Comparison of ENCODE assay signal across 18 cellular contexts in the genomic region with DNA sequence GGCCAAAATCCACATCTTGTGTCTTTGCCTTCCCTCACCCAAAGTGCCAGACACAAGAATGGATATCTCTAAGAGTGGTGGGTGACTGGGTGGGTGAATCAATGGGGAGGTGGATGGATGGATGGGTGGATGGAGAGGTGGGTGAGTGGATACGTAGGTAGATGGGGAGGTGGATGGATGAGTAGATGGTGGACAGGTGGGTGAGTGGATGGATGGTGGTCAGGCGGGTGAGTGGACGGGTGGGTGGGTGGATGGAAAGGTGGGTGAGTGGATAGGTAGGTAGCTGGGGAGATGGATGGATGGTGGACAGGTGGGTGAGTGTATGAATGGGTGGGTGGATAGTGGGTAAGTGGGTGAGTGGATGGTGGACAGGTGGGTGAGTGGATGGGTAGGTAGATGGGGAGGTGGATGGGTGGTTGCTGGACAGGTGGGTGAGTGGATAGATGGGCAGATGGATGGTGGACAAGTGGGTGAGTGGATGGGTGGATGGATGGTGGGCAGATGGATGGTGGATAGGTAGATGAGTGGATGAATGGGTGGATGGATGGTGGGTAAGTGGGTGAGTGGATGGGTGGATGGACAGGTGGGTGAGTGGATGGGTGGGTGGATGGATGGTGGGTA. TPM values are rescaled to one million over a fixed set of nuclear protein-coding genes. Genes with fewer than 3 reads are reported as not detected.
DNase-seq lines count a peak whose midpoint lies in the region; ATAC-seq and TF ChIP-seq lines count a peak whose summit lies in the region.
"Had no signal": no experiment of that assay in that cellular context is flagged by ENCODE, and none has a peak within 500 bp of the region (broad histone marks: within the 10 kb centered on the region; RNA-seq: fewer than 3 reads in every experiment).

No MANE protein-coding gene starts in this region.

- TF ChIP-seq POLR2A in erythroblast (IDR thresholded peaks at IDR 0.05; ENCODE audit: low read length) (no peak), gastrocnemius medialis (IDR thresholded peaks at IDR 0.05) (no peak)

- H3K9me3 ChIP-seq in upper lobe of right lung (no peaks in the 10 kb centered on the region), gastrocnemius medialis (no peaks in the 10 kb centered on the region)
- H3K9me3 ChIP-seq: ascending aorta had no signal

- no peak for TF ChIP-seq CTCF in upper lobe of right lung (IDR thresholded peaks at IDR 0.05)
- no peak for TF ChIP-seq CTCF in gastrocnemius medialis (IDR thresholded peaks at IDR 0.05 in 4 of 5, conservative IDR thresholded peaks at IDR 0.05 in 1 of 5)

- POLR2A ChIA-PET in activated naive CD8-positive, alpha-beta T cell treated with anti-CD3 and anti-CD28 coated beads, Interleukin-2, amount 10 ng/mL, durations not matched to agents 7 days and 5 days (lab: Charles Lee) = interaction anchor here (1.2 kb wide), 1 partner anchor 25 kb away, joined by 3 read pairs; no protein-coding TSS in a partner anchor

- in situ Hi-C loops in gastrocnemius medialis (cut with MboI; ENCODE audit: low sequenced_read_pairs in 4 of 4) = no loop called here

- no peak for ATAC-seq in left ventricle myocardium superior
- ATAC-seq in Right ventricle myocardium superior (ENCODE audit: poor library complexity) = no peak
- peak; percentile 10 for ATAC-seq in activated naive CD8-positive, alpha-beta T cell treated with anti-CD3 and anti-CD28 coated beads, Interleukin-2, amount 10 ng/mL, durations not matched to agents 7 days and 5 days (ENCODE audit: low read depth)
- ATAC-seq in memory B cell (ENCODE audit: low read depth) = no peak
- no peak for ATAC-seq in upper lobe of right lung
- ATAC-seq in HG03432 (IDR thresholded peaks at IDR 0.05; ENCODE audit: unreplicated experiment) = no peak
- ATAC-seq in gastrocnemius medialis = no peak
- ATAC-seq: activated CD8-positive, alpha-beta T cell treated with anti-CD3 and anti-CD28 coated beads, Interleukin-2, amount 10 ng/mL, durations not matched to agents 7 days and 5 days; foreskin keratinocyte had no signal

- H3K9me3 Mint-ChIP-seq in activated naive CD8-positive, alpha-beta T cell treated with anti-CD3 and anti-CD28 coated beads, Interleukin-2, amount 10 ng/mL, durations not matched to agents 7 days and 5 days = peaks cover 1% of the 10 kb centered on the region
- no peaks in the 10 kb centered on the region for H3K9me3 Mint-ChIP-seq in memory B cell

- peaks cover 7% of the 10 kb centered on the region for H3K36me3 ChIP-seq in upper lobe of right lung
- no peaks in the 10 kb centered on the region for H3K36me3 ChIP-seq in gastrocnemius medialis

- H3K4me1 ChIP-seq in upper lobe of right lung (no peaks in the 10 kb centered on the region), gastrocnemius medialis (no peaks in the 10 kb centered on the region)
- H3K4me1 ChIP-seq: ascending aorta, foreskin keratinocyte had no signal

- intact Hi-C loops in left ventricle myocardium superior (cut with micrococcal nuclease) (no loop called here), Right ventricle myocardium superior (cut with DNase I) (no loop called here), upper lobe of right lung (cut with DNase I) (no loop called here), gastrocnemius medialis (cut with DNase I; ENCODE audit: low total_unique reads) (no loop called here)

- no peak overlapping the region for H3K4me3 ChIP-seq in upper lobe of right lung
- no peak overlapping the region for H3K4me3 ChIP-seq in gastrocnemius medialis
- H3K4me3 ChIP-seq: ascending aorta had no signal

- DNase-seq in left ventricle myocardium superior (peak; percentile 2), Right ventricle myocardium superior (no peak), memory B cell (ENCODE audit: low spot score in 2 of 2) (no peak), upper lobe of right lung (peak; percentile 38), erythroblast (lab: John Stamatoyannopoulos, UW) (no peak), gastrocnemius medialis (no peak)
- no peak for DNase-seq in activated naive CD8-positive, alpha-beta T cell treated with anti-CD3 and anti-CD28 coated beads, Interleukin-2, amount 10 ng/mL, durations not matched to agents 7 days and 5 days
- DNase-seq: activated CD8-positive, alpha-beta T cell treated with anti-CD3 and anti-CD28 coated beads, Interleukin-2, amount 10 ng/mL, durations not matched to agents 7 days and 5 days; activated effector memory CD4-positive, alpha-beta T cell treated with Interleukin-2 at 50 U/mL for 16 hours; foreskin keratinocyte; HCEC 1CT; KG1; NCI-H2029 treated with DMSO at 0.1 percent for 48 hours; NCI-H446; stimulated activated CD4-positive, alpha-beta T cell treated with anti-CD3 and anti-CD28 coated beads, Interleukin-4, amount 100 ng/mL, for 1 hour had no signal

- no peaks in the 10 kb centered on the region for H3K27me3 Mint-ChIP-seq in activated naive CD8-positive, alpha-beta T cell treated with anti-CD3 and anti-CD28 coated beads, Interleukin-2, amount 10 ng/mL, durations not matched to agents 7 days and 5 days
- H3K27me3 Mint-ChIP-seq in memory B cell = no peaks in the 10 kb centered on the region

- no peak overlapping the region for H3K4me3 Mint-ChIP-seq in activated naive CD8-positive, alpha-beta T cell treated with anti-CD3 and anti-CD28 coated beads, Interleukin-2, amount 10 ng/mL, durations not matched to agents 7 days and 5 days
- no peak overlapping the region for H3K4me3 Mint-ChIP-seq in memory B cell
- H3K4me3 Mint-ChIP-seq: activated CD8-positive, alpha-beta T cell treated with anti-CD3 and anti-CD28 coated beads, Interleukin-2, amount 10 ng/mL, durations not matched to agents 7 days and 5 days had no signal

- H3K27ac ChIP-seq in upper lobe of right lung = no peak overlapping the region
- H3K27ac ChIP-seq in gastrocnemius medialis = no peak overlapping the region
- H3K27ac ChIP-seq: ascending aorta, foreskin keratinocyte, RWPE1 had no signal

- no peaks in the 10 kb centered on the region for H3K4me1 Mint-ChIP-seq in activated naive CD8-positive, alpha-beta T cell treated with anti-CD3 and anti-CD28 coated beads, Interleukin-2, amount 10 ng/mL, durations not matched to agents 7 days and 5 days
- H3K4me1 Mint-ChIP-seq in memory B cell = peaks cover 9% of the 10 kb centered on the region

- H3K36me3 Mint-ChIP-seq in activated naive CD8-positive, alpha-beta T cell treated with anti-CD3 and anti-CD28 coated beads, Interleukin-2, amount 10 ng/mL, durations not matched to agents 7 days and 5 days = no peaks in the 10 kb centered on the region
- H3K36me3 Mint-ChIP-seq in memory B cell = peaks cover 4% of the 10 kb centered on the region

- peak overlapping the region; percentile 23 for H3K27ac Mint-ChIP-seq in activated naive CD8-positive, alpha-beta T cell treated with anti-CD3 and anti-CD28 coated beads, Interleukin-2, amount 10 ng/mL, durations not matched to agents 7 days and 5 days
- peak overlapping the region; percentile 10 for H3K27ac Mint-ChIP-seq in memory B cell

- H3K27me3 ChIP-seq in upper lobe of right lung (no peaks in the 10 kb centered on the region), gastrocnemius medialis (no peaks in the 10 kb centered on the region)
- H3K27me3 ChIP-seq: ascending aorta, foreskin keratinocyte had no signal

RNA-seq across cellular contexts. Expression of gene SLC19A1, which starts 34.2 kb away (rescaled TPM):
- total RNA-seq in left ventricle myocardium superior (7.6 TPM), Right ventricle myocardium superior (6.9 TPM), upper lobe of right lung (39.3 TPM), gastrocnemius medialis (1 to 10 TPM; 1.8 to 9.6 (median 2.1) TPM)
- 10 to 100 TPM; 34.3 to 38.4 TPM for total RNA-seq in activated naive CD8-positive, alpha-beta T cell treated with anti-CD3 and anti-CD28 coated beads, Interleukin-2, amount 10 ng/mL, durations not matched to agents 7 days and 5 days

Comparison
In these comparisons a context has a peak if more than half of its experiments do, and no peak if none do; other contexts are left out.
1. DNase-seq: peak in left ventricle myocardium superior (single experiment) and upper lobe of right lung (single experiment); none in Right ventricle myocardium superior (single experiment), activated naive CD8-positive, alpha-beta T cell treated with anti-CD3 and anti-CD28 coated beads, Interleukin-2, amount 10 ng/mL, durations not matched to agents 7 days and 5 days (single experiment), memory B cell (0 of 2), erythroblast (0 of 2) and gastrocnemius medialis (0 of 2).